Comparison of ENCODE assay signal across 9 cellular contexts in genomic region chr1:24964811-24965570, GRCh38. TPM values are rescaled to one million over a fixed set of nuclear protein-coding genes. Genes with fewer than 3 reads are reported as not detected.
DNase-seq lines count a peak whose midpoint lies in the region; ATAC-seq and TF ChIP-seq lines count a peak whose summit lies in the region.
"Had no signal": no experiment of that assay in that cellular context is flagged by ENCODE, and none has a peak within 500 bp of the region (broad histone marks: within the 10 kb centered on the region; RNA-seq: fewer than 3 reads in every experiment).

No MANE protein-coding gene starts in this region.

- H3K4me1 ChIP-seq in neural progenitor cell = no peaks in the 10 kb centered on the region

- H3K27ac ChIP-seq in neural progenitor cell = no peak overlapping the region
- H3K27ac ChIP-seq: neutrophil had no signal

- H3K27me3 ChIP-seq in neural progenitor cell = no peaks in the 10 kb centered on the region

- TF ChIP-seq CTCF in GM13977 (IDR thresholded peaks at IDR 0.05; ENCODE audit: extremely low read depth, insufficient read depth, missing control alignments) = no peak
- TF ChIP-seq CTCF in neural progenitor cell (IDR thresholded peaks at IDR 0.05) = no peak

- no peaks in the 10 kb centered on the region for H3K36me3 Mint-ChIP-seq in neural progenitor cell

- no peaks in the 10 kb centered on the region for H3K9me3 Mint-ChIP-seq in neural progenitor cell

- H3F3A ChIP-seq in neural progenitor cell (ENCODE audit: low read depth) = no peaks in the 10 kb centered on the region

- no peak overlapping the region for H3K4me3 ChIP-seq in neural progenitor cell

- H3K36me3 ChIP-seq in neural progenitor cell = no peaks in the 10 kb centered on the region
- H3K36me3 ChIP-seq: neutrophil had no signal

- H3K4me1 Mint-ChIP-seq in neural progenitor cell = peaks cover 9% of the 10 kb centered on the region

- no peaks in the 10 kb centered on the region for H4K20me1 ChIP-seq in neural progenitor cell (ENCODE audit: low read depth)

- H3K9me3 ChIP-seq in neural progenitor cell (ENCODE audit: low read depth) = no peaks in the 10 kb centered on the region
- H3K9me3 ChIP-seq: neutrophil had no signal

- DNase-seq in GM13977 (ENCODE audit: low spot score) (peak; percentile 90), NOMO-1 (lab: John Stamatoyannopoulos, UW; ENCODE audit: unreplicated experiment in 2 of 2) (peak; percentile 94), neural progenitor cell (ENCODE audit: low spot score) (no peak), NCI-H748 (lab: John Stamatoyannopoulos, UW; ENCODE audit: unreplicated experiment) (no peak), dedifferentiated amniotic fluid mesenchymal stem cell (ENCODE audit: extremely low spot score) (no peak), COLO829 (ENCODE audit: low spot score) (no peak)
- peak; percentile 86 for DNase-seq in activated T-helper 9 cell treated with anti-CD3 and anti-CD28 coated beads, Interleukin-2, amount 50 U/mL, for 16 hours (ENCODE audit: low read depth)

- H3K27me3 Mint-ChIP-seq in neural progenitor cell (ENCODE audit: insufficient read depth, low read depth) = peaks cover 4% of the 10 kb centered on the region

- H3K27ac Mint-ChIP-seq in neural progenitor cell = peak overlapping the region; percentile 29

- in situ Hi-C loops in GM13977 (cut with MboI; ENCODE audit: low pct_unique_long_range_greater_than_20kb, low sequenced_read_pairs, unreplicated experiment) = loop anchor here (10.0 kb wide), 1 partner anchor 60 kb away; no protein-coding TSS in a partner anchor

- no peak overlapping the region for H3K4me2 ChIP-seq in neural progenitor cell

- peak; percentile 83 for ATAC-seq in HG02571 (IDR thresholded peaks at IDR 0.05; ENCODE audit: unreplicated experiment)

- H3K4me3 Mint-ChIP-seq in neural progenitor cell = no peak overlapping the region

- no peaks in the 10 kb centered on the region for H3K79me2 ChIP-seq in neural progenitor cell (ENCODE audit: low read depth)

- no peak overlapping the region for H3K9ac ChIP-seq in neural progenitor cell

- no peak overlapping the region for H2AFZ ChIP-seq in neural progenitor cell (replicated peaks)

RNA-seq across cellular contexts. Expression of gene RUNX3, which starts 34.9 kb away (rescaled TPM):
- 0.09 TPM in 1 of 2 replicates, not detected in the other for total RNA-seq in neural progenitor cell (ENCODE audit: low replicate concordance)

Comparison
In these comparisons a context has a peak if more than half of its experiments do, and no peak if none do; other contexts are left out.
1. DNase-seq: peak in GM13977 (single experiment), NOMO-1 (2 of 2) and activated T-helper 9 cell treated with anti-CD3 and anti-CD28 coated beads, Interleukin-2, amount 50 U/mL, for 16 hours (single experiment); none in neural progenitor cell (single experiment), NCI-H748 (single experiment), dedifferentiated amniotic fluid mesenchymal stem cell (single experiment) and COLO829 (single experiment).